In the genomic region with DNA sequence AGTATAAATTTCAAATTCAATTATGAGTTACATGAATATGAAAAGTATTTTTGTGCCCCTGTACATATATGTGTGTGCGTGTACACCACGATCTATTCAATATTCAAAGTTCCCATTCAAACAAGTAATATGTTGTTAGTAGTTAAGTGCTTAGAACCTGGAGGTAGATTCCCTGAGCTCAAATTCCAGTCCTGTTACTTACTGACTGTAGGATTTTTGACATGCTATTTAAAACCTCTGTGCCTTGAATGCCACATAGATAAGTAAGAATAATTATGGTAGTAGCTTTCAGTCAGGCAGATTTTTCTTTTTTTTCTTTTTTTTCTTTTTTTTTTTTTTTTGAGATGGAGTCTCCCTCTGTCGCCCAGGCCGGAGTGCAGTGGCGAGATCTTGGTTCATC, we compare ENCODE assay signal across 36 cellular contexts.
"Had no signal": no experiment of that assay in that cellular context is flagged by ENCODE, and none has a peak within 500 bp of the region (broad histone marks: within the 10 kb centered on the region; RNA-seq: fewer than 3 reads in every experiment).

No MANE protein-coding gene starts in this region.

- H3K4me3 Mint-ChIP-seq: activated B cell treated with CpG ODN at 0.5 μM for 24 hours; activated CD4-positive, alpha-beta memory T cell treated with anti-CD3 and anti-CD28 coated beads for 36 hours; activated CD4-positive, alpha-beta T cell treated with anti-CD3 and anti-CD28 coated beads, Interleukin-2, amount 10 ng/mL, durations not matched to agents 24 days and 14 days; activated CD8-positive, alpha-beta T cell treated with anti-CD3 and anti-CD28 coated beads for 36 hours; activated naive CD4-positive, alpha-beta T cell treated with anti-CD3 and anti-CD28 coated beads for 36 hours; activated naive CD8-positive, alpha-beta T cell treated with anti-CD3 and anti-CD28 coated beads for 36 hours; activated T-cell treated with anti-CD3 and anti-CD28 coated beads, Interleukin-2, amount 50 U/mL, for 4 hours; activated T-cell treated with anti-CD3 and anti-CD28 coated beads, Interleukin-2, amount 50 U/mL, for 72 hours; activated T-helper 1 cell treated with anti-CD3 and anti-CD28 coated beads, Interleukin-12 subunit alpha, Interleukin-12 subunit beta, Interleukin-2, Interleukin-4 antibody, amounts not matched to agents 30 ng/mL and 10 ng/mL and 1 ng/mL, durations not matched to agents 14 hours and 24 hours and 36 hours; activated T-helper 17 cell treated with anti-CD3 and anti-CD28 coated beads, Interleukin-2, amount 50 U/mL, for 72 hours; T-helper 1 cell treated with Interleukin-12 subunit alpha and Interleukin-12 subunit beta and Interleukin-4 antibody, amounts not matched to agents 30 μg/mL and 1 μg/mL, for 36 hours; T-helper 2 cell treated with Interferon-gamma antibody and Interleukin-4, amounts not matched to agents 5 μg/mL and 100 μg/mL, for 36 hours had no signal

- H3K9me3 ChIP-seq: adrenal gland, ascending aorta, body of pancreas, breast epithelium had no signal

- H3K36me3 Mint-ChIP-seq: activated CD4-positive, alpha-beta memory T cell treated with anti-CD3 and anti-CD28 coated beads for 36 hours; activated naive CD4-positive, alpha-beta T cell treated with anti-CD3 and anti-CD28 coated beads, Interleukin-2, amount 50 U/mL, for 72 hours; activated naive CD8-positive, alpha-beta T cell treated with anti-CD3 and anti-CD28 coated beads for 36 hours had no signal

- H3K36me3 ChIP-seq: adrenal gland, brain microvascular endothelial cell, breast epithelium had no signal

- H3K27me3 Mint-ChIP-seq: activated CD4-positive, alpha-beta memory T cell treated with anti-CD3 and anti-CD28 coated beads for 36 hours had no signal

- H3K4me1 Mint-ChIP-seq: activated B cell treated with CpG ODN at 0.5 μM for 24 hours; activated CD4-positive, alpha-beta T cell treated with anti-CD3 and anti-CD28 coated beads, Interleukin-2, amount 10 ng/mL, durations not matched to agents 24 days and 14 days; activated naive CD8-positive, alpha-beta T cell treated with anti-CD3 and anti-CD28 coated beads for 36 hours; activated T-helper 17 cell treated with anti-CD3 and anti-CD28 coated beads, Interleukin-2, amount 50 U/mL, for 72 hours had no signal

- DNase-seq: activated B cell treated with CpG ODN at 0.5 μM for 24 hours; activated CD4-positive, alpha-beta memory T cell treated with anti-CD3 and anti-CD28 coated beads for 36 hours; activated CD4-positive, alpha-beta T cell treated with anti-CD3 and anti-CD28 coated beads for 4 hours; activated CD4-positive, alpha-beta T cell treated with anti-CD3 and anti-CD28 coated beads, Interleukin-2, amount 10 ng/mL, durations not matched to agents 24 days and 14 days; activated CD4-positive, alpha-beta T cell treated with anti-CD3 and anti-CD28 coated beads, Interleukin-2, amount 50 U/mL, for 1 hour; activated CD4-positive, alpha-beta T cell treated with anti-CD3 and anti-CD28 coated beads, Interleukin-2, amount 50 U/mL, for 4 hours; activated CD4-positive, CD25-positive, alpha-beta regulatory T cell treated with anti-CD3 and anti-CD28 coated beads, Interleukin-2, amount 50 U/mL, for 72 hours; activated CD8-positive, alpha-beta memory T cell treated with anti-CD3 and anti-CD28 coated beads, Interleukin-2, amount 50 U/mL, for 4 hours; activated CD8-positive, alpha-beta T cell treated with anti-CD3 and anti-CD28 coated beads for 36 hours; activated effector memory CD4-positive, alpha-beta T cell treated with anti-CD3 and anti-CD28 coated beads, Interleukin-2, amount 50 U/mL, for 16 hours; activated gamma-delta T cell treated with Interleukin-2 at 50 U/mL for 16 hours; activated naive CD4-positive, alpha-beta T cell; activated naive CD4-positive, alpha-beta T cell treated with anti-CD3 and anti-CD28 coated beads for 36 hours; activated naive CD4-positive, alpha-beta T cell treated with anti-CD3 and anti-CD28 coated beads, Interleukin-2, amount 50 U/mL, for 16 hours; activated naive CD8-positive, alpha-beta T cell treated with anti-CD3 and anti-CD28 coated beads for 36 hours; activated T-cell treated with anti-CD3 and anti-CD28 coated beads for 4 hours; activated T-cell treated with anti-CD3 and anti-CD28 coated beads, Interleukin-2, amount 50 U/mL, for 1 hour; activated T-cell treated with anti-CD3 and anti-CD28 coated beads, Interleukin-2, amount 50 U/mL, for 4 hours; activated T-cell treated with anti-CD3 and anti-CD28 coated beads, Interleukin-2, amount 50 U/mL, for 72 hours; adrenal gland; amniotic stem cell; body of pancreas; central memory CD4-positive, alpha-beta T cell; SW 1271; T-helper 1 cell; T-helper 2 cell; T-helper 9 cell had no signal

- H3K27ac Mint-ChIP-seq: activated B cell treated with CpG ODN at 0.5 μM for 24 hours; activated CD4-positive, alpha-beta memory T cell treated with anti-CD3 and anti-CD28 coated beads for 36 hours; activated CD4-positive, alpha-beta T cell treated with anti-CD3 and anti-CD28 coated beads, Interleukin-2, amount 10 ng/mL, durations not matched to agents 24 days and 14 days; activated CD8-positive, alpha-beta T cell treated with anti-CD3 and anti-CD28 coated beads for 36 hours; activated naive CD4-positive, alpha-beta T cell treated with anti-CD3 and anti-CD28 coated beads for 36 hours; activated naive CD4-positive, alpha-beta T cell treated with anti-CD3 and anti-CD28 coated beads, Interleukin-2, amount 50 U/mL, for 72 hours; activated naive CD8-positive, alpha-beta T cell treated with anti-CD3 and anti-CD28 coated beads for 36 hours; activated T-cell treated with anti-CD3 and anti-CD28 coated beads, Interleukin-2, amount 50 U/mL, for 72 hours; activated T-helper 1 cell treated with anti-CD3 and anti-CD28 coated beads, Interleukin-12 subunit alpha, Interleukin-12 subunit beta, Interleukin-2, Interleukin-4 antibody, amounts not matched to agents 30 ng/mL and 10 ng/mL and 1 ng/mL, durations not matched to agents 14 hours and 24 hours and 36 hours; activated T-helper 17 cell treated with anti-CD3 and anti-CD28 coated beads, Interleukin-2, amount 50 U/mL, for 72 hours; T-helper 1 cell treated with Interleukin-12 subunit alpha and Interleukin-12 subunit beta and Interleukin-4 antibody, amounts not matched to agents 30 μg/mL and 1 μg/mL, for 36 hours; T-helper 2 cell treated with Interferon-gamma antibody and Interleukin-4, amounts not matched to agents 5 μg/mL and 100 μg/mL, for 36 hours had no signal

- H3K27me3 ChIP-seq: adrenal gland, ascending aorta, brain microvascular endothelial cell, breast epithelium had no signal

- H3K27ac ChIP-seq: adrenal gland, ascending aorta, body of pancreas, breast epithelium, VCaP had no signal

- ATAC-seq: activated CD8-positive, alpha-beta T cell treated with anti-CD3 and anti-CD28 coated beads for 36 hours; activated naive CD4-positive, alpha-beta T cell treated with anti-CD3 and anti-CD28 coated beads, Interleukin-2, amount 50 U/mL, for 72 hours; activated T-cell treated with anti-CD3 and anti-CD28 coated beads, Interleukin-2, amount 50 U/mL, for 4 hours; activated T-cell treated with anti-CD3 and anti-CD28 coated beads, Interleukin-2, amount 50 U/mL, for 72 hours; activated T-helper 17 cell treated with anti-CD3 and anti-CD28 coated beads, Interleukin-2, amount 50 U/mL, for 72 hours; body of pancreas had no signal

- H3K4me1 ChIP-seq: adrenal gland, body of pancreas, breast epithelium had no signal

- H3K9me3 Mint-ChIP-seq: activated B cell treated with CpG ODN at 0.5 μM for 24 hours; activated CD4-positive, alpha-beta memory T cell treated with anti-CD3 and anti-CD28 coated beads for 36 hours; activated CD4-positive, alpha-beta T cell treated with anti-CD3 and anti-CD28 coated beads, Interleukin-2, amount 10 ng/mL, durations not matched to agents 24 days and 14 days; activated CD8-positive, alpha-beta T cell treated with anti-CD3 and anti-CD28 coated beads for 36 hours; activated naive CD4-positive, alpha-beta T cell treated with anti-CD3 and anti-CD28 coated beads for 36 hours; activated naive CD4-positive, alpha-beta T cell treated with anti-CD3 and anti-CD28 coated beads, Interleukin-2, amount 50 U/mL, for 72 hours; activated naive CD8-positive, alpha-beta T cell treated with anti-CD3 and anti-CD28 coated beads for 36 hours; activated T-cell treated with anti-CD3 and anti-CD28 coated beads, Interleukin-2, amount 50 U/mL, for 4 hours; activated T-cell treated with anti-CD3 and anti-CD28 coated beads, Interleukin-2, amount 50 U/mL, for 72 hours; activated T-helper 1 cell treated with anti-CD3 and anti-CD28 coated beads, Interleukin-12 subunit alpha, Interleukin-12 subunit beta, Interleukin-2, Interleukin-4 antibody, amounts not matched to agents 30 ng/mL and 10 ng/mL and 1 ng/mL, durations not matched to agents 14 hours and 24 hours and 36 hours; activated T-helper 17 cell treated with anti-CD3 and anti-CD28 coated beads, Interleukin-2, amount 50 U/mL, for 72 hours; T-helper 1 cell treated with Interleukin-12 subunit alpha and Interleukin-12 subunit beta and Interleukin-4 antibody, amounts not matched to agents 30 μg/mL and 1 μg/mL, for 36 hours; T-helper 2 cell treated with Interferon-gamma antibody and Interleukin-4, amounts not matched to agents 5 μg/mL and 100 μg/mL, for 36 hours had no signal

- H3K4me3 ChIP-seq: adrenal gland, ascending aorta, body of pancreas, breast epithelium had no signal
